In the genomic region with DNA sequence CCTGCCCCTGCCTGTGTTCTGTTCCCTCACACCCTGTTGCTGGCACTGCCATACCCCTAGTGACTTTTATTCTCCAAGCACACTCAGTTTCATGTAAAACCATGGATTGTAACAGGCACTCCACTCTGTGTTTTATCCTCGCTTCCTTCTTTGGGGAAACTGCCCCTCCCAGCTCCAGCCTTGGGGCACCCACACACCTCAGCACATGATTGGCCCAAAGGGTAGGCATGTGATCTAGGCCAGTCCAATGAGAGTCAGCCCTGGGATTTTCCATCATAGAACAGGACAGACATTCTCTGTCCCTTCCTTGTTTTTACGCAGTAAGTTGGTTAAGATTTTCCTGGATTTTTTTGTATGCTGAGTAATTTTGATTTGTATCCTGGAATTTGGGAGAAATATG, we compare ENCODE assay signal across 24 cellular contexts.
DNase-seq lines count a peak whose midpoint lies in the region; ATAC-seq and TF ChIP-seq lines count a peak whose summit lies in the region.
"Had no signal": no experiment of that assay in that cellular context is flagged by ENCODE, and none has a peak within 500 bp of the region (broad histone marks: within the 10 kb centered on the region; RNA-seq: fewer than 3 reads in every experiment).

No MANE protein-coding gene starts in this region.

- no peaks in the 10 kb centered on the region for H3K9me3 Mint-ChIP-seq in nephron
- H3K9me3 Mint-ChIP-seq: H9, memory B cell, T-cell had no signal

- H3K4me1 ChIP-seq in left ventricle myocardium inferior (no peaks in the 10 kb centered on the region), right cardiac atrium (ENCODE audit: control insufficient read depth, insufficient read depth, low read length) (no peaks in the 10 kb centered on the region), ascending aorta (peaks cover 5 to 20% of the 10 kb centered on the region in 2 donors)

- H3K27ac ChIP-seq in left ventricle myocardium inferior (replicated peaks) (peak overlapping the region; percentile 38), right cardiac atrium (ENCODE audit: low read length) (no peak overlapping the region), ascending aorta (peak overlapping the region; percentile 72 to 78)
- H3K27ac ChIP-seq: 22Rv1, ovary had no signal

- peaks cover 50% of the 10 kb centered on the region for H3K27me3 Mint-ChIP-seq in nephron (ENCODE audit: low read depth)

- 94% methylated on average over 2 of the region's 2 CpGs for WGBS in right cardiac atrium

- no peaks in the 10 kb centered on the region for H3K36me3 Mint-ChIP-seq in nephron (ENCODE audit: low read depth)
- H3K36me3 Mint-ChIP-seq: memory B cell, T-cell had no signal

- no peak overlapping the region for H3K4me3 Mint-ChIP-seq in nephron
- H3K4me3 Mint-ChIP-seq: activated CD4-positive, alpha-beta T cell treated with anti-CD3 and anti-CD28 coated beads for 36 hours; H9; memory B cell; T-cell had no signal

- DNase-seq in left ventricle myocardium inferior (no peak), right cardiac atrium (no peak), ascending aorta (ENCODE audit: low spot score in 2 of 2) (no peak), NCI-H2081 treated with DMSO at 0.1 percent for 48 hours (lab: John Stamatoyannopoulos, UW) (no peak), NCI-H524 treated with DMSO at 0.1 percent for 48 hours (lab: John Stamatoyannopoulos, UW) (no peak), activated gamma-delta T cell (lab: John Stamatoyannopoulos, UW) (no peak)
- DNase-seq: activated CD4-positive, alpha-beta T cell treated with anti-CD3 and anti-CD28 coated beads for 36 hours; activated CD8-positive, alpha-beta memory T cell treated with anti-CD3 and anti-CD28 coated beads for 24 hours; activated T-cell treated with anti-CD3 and anti-CD28 coated beads, Interleukin-2, amount 50 U/mL, for 1 hour; DMS153; effector CD8-positive, alpha-beta T cell; H9; left colon; NCI-H2029 treated with DMSO at 0.1 percent for 48 hours; NCI-H446; NK-92 treated with Interleukin-12 subunit alpha and Interleukin-12 subunit beta, amount 100 ng/mL, for 24 hours; stimulated activated CD4-positive, alpha-beta T cell treated with anti-CD3 and anti-CD28 coated beads, Interleukin-12 subunit alpha, Interleukin-12 subunit beta, amount 100 ng/mL, for 4 hours; stimulated activated naive CD8-positive, alpha-beta T cell treated with anti-CD3 and anti-CD28 coated beads, Interleukin-15, Interleukin-2, amounts not matched to agents 100 U/mL and 50 U/mL, for 24 hours; T-cell had no signal

- H3K4me3 ChIP-seq in left ventricle myocardium inferior (no peak overlapping the region), right cardiac atrium (ENCODE audit: low read length) (no peak overlapping the region), ascending aorta (no peak overlapping the region)
- H3K4me3 ChIP-seq: ovary had no signal

- no peak for TF ChIP-seq CTCF in left ventricle myocardium inferior (IDR thresholded peaks at IDR 0.05; ENCODE audit: borderline replicate concordance)
- no peak for TF ChIP-seq CTCF in ascending aorta (IDR thresholded peaks at IDR 0.05)
- TF ChIP-seq CTCF in nephron (IDR thresholded peaks at IDR 0.05; ENCODE audit: unreplicated experiment in 3 of 3) = no peak

- H3K27ac Mint-ChIP-seq in nephron = peak overlapping the region in 2 of 3 experiments; percentile 16 to 56
- H3K27ac Mint-ChIP-seq: activated CD4-positive, alpha-beta T cell treated with anti-CD3 and anti-CD28 coated beads for 36 hours; H9; memory B cell; T-cell had no signal

- H3K36me3 ChIP-seq in left ventricle myocardium inferior (no peaks in the 10 kb centered on the region), ascending aorta (no peaks in the 10 kb centered on the region)
- H3K36me3 ChIP-seq: ovary had no signal

- H3K9me3 ChIP-seq in left ventricle myocardium inferior (replicated peaks) (no peaks in the 10 kb centered on the region), right cardiac atrium (ENCODE audit: control insufficient read depth, low read length) (no peaks in the 10 kb centered on the region), ascending aorta (no peaks in the 10 kb centered on the region)
- H3K9me3 ChIP-seq: ovary had no signal

- peaks cover 71% of the 10 kb centered on the region for H3K27me3 ChIP-seq in left ventricle myocardium inferior (ENCODE audit: low read depth)
- no peaks in the 10 kb centered on the region for H3K27me3 ChIP-seq in right cardiac atrium (ENCODE audit: control insufficient read depth, insufficient read depth)
- H3K27me3 ChIP-seq in ascending aorta = no peaks in the 10 kb centered on the region
- H3K27me3 ChIP-seq: ovary had no signal

- intact Hi-C loops in left ventricle myocardium inferior (cut with micrococcal nuclease) = no loop called here
- intact Hi-C loops in right cardiac atrium (cut with DNase I) = loop anchor here in 1 of 4 donors (5.0 kb wide), 1 partner anchor 76 kb away; no protein-coding TSS in a partner anchor
- intact Hi-C loops in ascending aorta (cut with DNase I) = loop anchor here (2.0 to 10.0 kb wide), 7 partner anchors 25 to 637 kb away; partner anchors contain the start of gene FBXO31

- no peak for ATAC-seq in right cardiac atrium
- ATAC-seq in HG03457 (IDR thresholded peaks at IDR 0.05; ENCODE audit: unreplicated experiment) = no peak
- ATAC-seq: activated CD4-positive, alpha-beta T cell treated with anti-CD3 and anti-CD28 coated beads for 36 hours; left colon; stimulated activated naive CD8-positive, alpha-beta T cell treated with anti-CD3 and anti-CD28 coated beads, Interleukin-15, Interleukin-2, amounts not matched to agents 100 U/mL and 50 U/mL, for 24 hours; T-cell had no signal

- H3K4me1 Mint-ChIP-seq in nephron = peaks cover 20% of the 10 kb centered on the region
- H3K4me1 Mint-ChIP-seq: activated CD4-positive, alpha-beta T cell treated with anti-CD3 and anti-CD28 coated beads for 36 hours; memory B cell; T-cell had no signal
